Comparison of ENCODE assay signal across 3 cellular contexts in genomic region chr2:121225681-121226080, GRCh38. TPM values are rescaled to one million over a fixed set of nuclear protein-coding genes. Genes with fewer than 3 reads are reported as not detected.
"Had no signal": no experiment of that assay in that cellular context is flagged by ENCODE, and none has a peak within 500 bp of the region (broad histone marks: within the 10 kb centered on the region; RNA-seq: fewer than 3 reads in every experiment).

No MANE protein-coding gene starts in this region.

RNA-seq across cellular contexts. Expression of gene TFCP2L1, which starts 59.3 kb away (rescaled TPM):
- total RNA-seq: activated T-helper 1 cell treated with anti-CD3 and anti-CD28 coated beads, Interleukin-12 subunit alpha, Interleukin-12 subunit beta, Interleukin-2, Interleukin-4 antibody, amounts not matched to agents 30 ng/mL and 10 ng/mL and 1 ng/mL, durations not matched to agents 14 hours and 24 hours and 36 hours; activated T-helper 2 cell treated with anti-CD3 and anti-CD28 coated beads, Interferon-gamma antibody, Interleukin-2, Interleukin-4, amounts not matched to agents 10 μg/mL and 5 μg/mL and 100 μg/mL, durations not matched to agents 14 hours and 24 hours and 36 hours; cardiac muscle cell had no signal
